In the genomic region with DNA sequence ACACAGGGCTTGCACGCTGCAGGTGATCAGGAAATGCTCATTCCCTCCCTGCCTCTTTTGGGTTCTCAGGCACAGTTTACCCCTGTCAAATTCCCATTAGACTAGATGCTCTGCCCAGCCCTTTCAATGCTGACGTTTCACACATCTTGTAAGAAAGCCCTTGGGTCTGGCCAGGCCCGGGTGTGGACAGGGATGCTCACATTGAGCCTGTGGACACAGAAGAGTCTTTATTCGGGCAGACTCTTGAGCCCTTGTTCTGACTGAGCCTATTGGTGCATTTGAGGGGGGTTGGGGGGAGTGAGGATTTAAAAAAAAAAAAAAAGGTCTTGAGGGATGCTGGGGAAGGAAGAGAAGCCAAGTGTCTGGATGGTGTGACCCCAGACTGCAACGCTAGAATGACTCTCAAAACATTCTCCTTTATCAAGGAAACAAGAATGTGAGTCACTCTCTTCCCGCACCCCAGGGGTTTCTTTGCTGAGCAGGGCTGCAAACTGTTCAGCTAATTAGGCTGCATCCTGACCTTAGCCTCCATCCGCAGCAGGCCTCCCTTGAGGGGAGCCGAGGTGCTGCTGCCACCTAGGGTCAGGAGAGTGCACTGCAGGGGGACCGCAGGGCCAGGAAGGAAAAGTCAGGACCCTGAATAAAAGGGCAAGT, we compare ENCODE assay signal across 8 cellular contexts. TPM values are rescaled to one million over a fixed set of nuclear protein-coding genes. Genes with fewer than 3 reads are reported as not detected.
DNase-seq lines count a peak whose midpoint lies in the region; ATAC-seq and TF ChIP-seq lines count a peak whose summit lies in the region.

No MANE protein-coding gene starts in this region.

- no peak overlapping the region for H3K27ac Mint-ChIP-seq in activated CD8-positive, alpha-beta T cell treated with anti-CD3 and anti-CD28 coated beads, Interleukin-2, amount 10 ng/mL, durations not matched to agents 7 days and 5 days

- no peak overlapping the region for H3K4me3 Mint-ChIP-seq in activated CD8-positive, alpha-beta T cell treated with anti-CD3 and anti-CD28 coated beads, Interleukin-2, amount 10 ng/mL, durations not matched to agents 7 days and 5 days

- intact Hi-C loops in mucosa of descending colon (cut with DNase I, micrococcal nuclease): loop anchor here (10.0 kb wide), 2 partner anchors 463 to 1183 kb away; no protein-coding TSS in a partner anchor

- DNase-seq in NCI-H510A treated with DMSO at 0.1 percent for 48 hours (lab: John Stamatoyannopoulos, UW) (peak; percentile 9), NCI-H510A (lab: John Stamatoyannopoulos, UW) (no peak), NCI-H69 (lab: John Stamatoyannopoulos, UW) (peak; percentile 66), epidermal melanocyte (ENCODE audit: insufficient read length, low spot score) (peak; percentile 67), mucosa of descending colon (peak in 2 of 3 donors; percentile 71 to 73)
- peak; percentile 67 for DNase-seq in activated CD8-positive, alpha-beta T cell treated with anti-CD3 and anti-CD28 coated beads, Interleukin-2, amount 10 ng/mL, durations not matched to agents 7 days and 5 days
- peak in 4 of 6 experiments; percentile 20 to 41 (median 35) for DNase-seq in stimulated activated naive CD4-positive, alpha-beta T cell (lab: John Stamatoyannopoulos, UW)

- ATAC-seq in HG02759 (IDR thresholded peaks at IDR 0.05; ENCODE audit: unreplicated experiment): peak; percentile 82
- peak; percentile 66 for ATAC-seq in activated CD8-positive, alpha-beta T cell treated with anti-CD3 and anti-CD28 coated beads, Interleukin-2, amount 10 ng/mL, durations not matched to agents 7 days and 5 days
- peak; percentile 77 for ATAC-seq in mucosa of descending colon

- no peaks in the 10 kb centered on the region for H3K36me3 Mint-ChIP-seq in activated CD8-positive, alpha-beta T cell treated with anti-CD3 and anti-CD28 coated beads, Interleukin-2, amount 10 ng/mL, durations not matched to agents 7 days and 5 days (ENCODE audit: low read depth)

- no peaks in the 10 kb centered on the region for H3K4me1 Mint-ChIP-seq in activated CD8-positive, alpha-beta T cell treated with anti-CD3 and anti-CD28 coated beads, Interleukin-2, amount 10 ng/mL, durations not matched to agents 7 days and 5 days (ENCODE audit: low read depth)

- no peaks in the 10 kb centered on the region for H3K9me3 ChIP-seq in mucosa of descending colon

- CTCF ChIA-PET in activated CD8-positive, alpha-beta T cell treated with anti-CD3 and anti-CD28 coated beads, Interleukin-2, amount 10 ng/mL, durations not matched to agents 7 days and 5 days (lab: Charles Lee): interaction anchor here (0.6 to 1.4 kb wide), 12 partner anchors 8 to 1187 kb away, joined by 3 to 4 read pairs (median 3); no protein-coding TSS in a partner anchor

- TF ChIP-seq CTCF in mucosa of descending colon (IDR thresholded peaks at IDR 0.05): peak; percentile 94

- no peaks in the 10 kb centered on the region for H3K36me3 ChIP-seq in mucosa of descending colon (ENCODE audit: low read depth)

- no peak overlapping the region for H3K4me3 ChIP-seq in mucosa of descending colon

- H3K27me3 Mint-ChIP-seq in activated CD8-positive, alpha-beta T cell treated with anti-CD3 and anti-CD28 coated beads, Interleukin-2, amount 10 ng/mL, durations not matched to agents 7 days and 5 days (ENCODE audit: low read depth): peaks cover 6% of the 10 kb centered on the region

- POLR2A ChIA-PET in activated CD8-positive, alpha-beta T cell treated with anti-CD3 and anti-CD28 coated beads, Interleukin-2, amount 10 ng/mL, durations not matched to agents 7 days and 5 days (lab: Charles Lee): no interaction called here

- H3K4me1 ChIP-seq in mucosa of descending colon (ENCODE audit: low read depth): no peaks in the 10 kb centered on the region

- no peaks in the 10 kb centered on the region for H3K9me3 Mint-ChIP-seq in activated CD8-positive, alpha-beta T cell treated with anti-CD3 and anti-CD28 coated beads, Interleukin-2, amount 10 ng/mL, durations not matched to agents 7 days and 5 days (ENCODE audit: insufficient read depth)

RNA-seq across cellular contexts. Expression of a gene that starts 53.6 kb away (rescaled TPM):
- total RNA-seq in activated CD8-positive, alpha-beta T cell treated with anti-CD3 and anti-CD28 coated beads, Interleukin-2, amount 10 ng/mL, durations not matched to agents 7 days and 5 days: not detected
- 10 to 100 TPM; 14.9 to 40.6 (median 17.4) TPM for total RNA-seq in mucosa of descending colon

Comparison
In these comparisons a context has a peak if more than half of its experiments do, and no peak if none do; other contexts are left out.
1. RNA of a gene that starts 53.6 kb away (total RNA-seq): 14.9 to 40.6 TPM in mucosa of descending colon; not detected in activated CD8-positive, alpha-beta T cell treated with anti-CD3 and anti-CD28 coated beads, Interleukin-2, amount 10 ng/mL, durations not matched to agents 7 days and 5 days; every median in the first group is over 10 times any median in the second.
2. Peak in every context shown above with its lines, with median percentiles within 50 percentile points of each other: ATAC-seq.